In genomic region chr20:43682446-43682845, GRCh38 we compare ENCODE assay signal across 13 cellular contexts. TPM values are rescaled to one million over a fixed set of nuclear protein-coding genes. Genes with fewer than 3 reads are reported as not detected.
A peak's percentile ranks its signal among the peaks of the same experiment; 100 is the strongest.
DNase-seq lines count a peak whose midpoint lies in the region; ATAC-seq and TF ChIP-seq lines count a peak whose summit lies in the region.
"Had no signal": no experiment of that assay in that cellular context is flagged by ENCODE, and none has a peak within 500 bp of the region (broad histone marks: within the 10 kb centered on the region; RNA-seq: fewer than 3 reads in every experiment).

No MANE protein-coding gene starts in this region.

- ATAC-seq in GM18858 (IDR thresholded peaks at IDR 0.05; ENCODE audit: unreplicated experiment), result peak; percentile 6
- peak; percentile 33 for ATAC-seq in GM21737 (IDR thresholded peaks at IDR 0.05; ENCODE audit: unreplicated experiment)
- peak; percentile 10 for ATAC-seq in HG03175 (IDR thresholded peaks at IDR 0.05; ENCODE audit: unreplicated experiment)
- no peak for ATAC-seq in central memory CD8-positive, alpha-beta T cell (replicated peaks; ENCODE audit: extremely low read depth, poor library complexity, severe bottlenecking)

- no peak overlapping the region for H3K23ac ChIP-seq in trophoblast cell (ENCODE audit: low read length)

- H2BK12ac ChIP-seq in trophoblast cell (ENCODE audit: low read length), result no peak overlapping the region

- no peaks in the 10 kb centered on the region for H3K4me1 Mint-ChIP-seq in central memory CD8-positive, alpha-beta T cell
- no peaks in the 10 kb centered on the region for H3K4me1 Mint-ChIP-seq in osteocyte (ENCODE audit: unreplicated experiment)

- in situ Hi-C loops in HAP-1 (cut with MboI; ENCODE audit: low sequenced_read_pairs), result no loop called here

- TF ChIP-seq CTCF in osteocyte (IDR thresholded peaks at IDR 0.05), result no peak

- H4K91ac ChIP-seq in trophoblast cell (ENCODE audit: low read depth, low read length), result no peak overlapping the region

- H3K4ac ChIP-seq in trophoblast cell (ENCODE audit: low read depth, low read length), result no peak overlapping the region

- H3K4me2 ChIP-seq in trophoblast cell (ENCODE audit: low read length), result no peak overlapping the region

- no peaks in the 10 kb centered on the region for H3K9me3 Mint-ChIP-seq in central memory CD8-positive, alpha-beta T cell
- H3K9me3 Mint-ChIP-seq in osteocyte (ENCODE audit: unreplicated experiment), result no peaks in the 10 kb centered on the region

- no CpG with 5 or more reads among the region's 9 CpGs for WGBS in trophoblast cell (ENCODE audit: extremely low coverage, insufficient coverage, insufficient read length)

- no peak overlapping the region for H4K12ac ChIP-seq in trophoblast cell (ENCODE audit: low read depth, low read length)

- H3K9me3 ChIP-seq in trophoblast cell (ENCODE audit: insufficient read depth, low read depth, low read length) (no peaks in the 10 kb centered on the region), HAP-1 (no peaks in the 10 kb centered on the region)
- H3K9me3 ChIP-seq: uterus had no signal

- no peak overlapping the region for H4K8ac ChIP-seq in trophoblast cell (ENCODE audit: low read depth, low read length)

- no peak overlapping the region for H2BK120ac ChIP-seq in trophoblast cell (ENCODE audit: insufficient read depth, low read length, poor library complexity)

- no peak overlapping the region for H3K14ac ChIP-seq in trophoblast cell (ENCODE audit: low read length)

- no peaks in the 10 kb centered on the region for H3K36me3 Mint-ChIP-seq in central memory CD8-positive, alpha-beta T cell (ENCODE audit: insufficient read depth)
- H3K36me3 Mint-ChIP-seq in osteocyte (ENCODE audit: unreplicated experiment), result no peaks in the 10 kb centered on the region

- H3K79me2 ChIP-seq in trophoblast cell (ENCODE audit: control insufficient read depth, insufficient read depth, low read length, poor library complexity), result no peaks in the 10 kb centered on the region

- H3K27me3 ChIP-seq in trophoblast cell (ENCODE audit: insufficient read depth, low read length) (no peaks in the 10 kb centered on the region), HAP-1 (ENCODE audit: low read depth) (no peaks in the 10 kb centered on the region)
- H3K27me3 ChIP-seq: uterus had no signal

- H3K27me3 Mint-ChIP-seq in central memory CD8-positive, alpha-beta T cell, result no peaks in the 10 kb centered on the region
- no peaks in the 10 kb centered on the region for H3K27me3 Mint-ChIP-seq in osteocyte (ENCODE audit: unreplicated experiment)

- peak overlapping the region; percentile 54 for H3K27ac Mint-ChIP-seq in central memory CD8-positive, alpha-beta T cell (ENCODE audit: low read depth)
- H3K27ac Mint-ChIP-seq in osteocyte (ENCODE audit: unreplicated experiment), result no peak overlapping the region

- H3K4me3 Mint-ChIP-seq in central memory CD8-positive, alpha-beta T cell, result no peak overlapping the region
- no peak overlapping the region for H3K4me3 Mint-ChIP-seq in osteocyte (ENCODE audit: unreplicated experiment)

- H3K4me1 ChIP-seq in trophoblast cell (ENCODE audit: control insufficient read depth in 1 of 2, insufficient read depth in 2 of 2, low read length in 2 of 2), result no peaks in the 10 kb centered on the region
- no peaks in the 10 kb centered on the region for H3K4me1 ChIP-seq in HAP-1
- H3K4me1 ChIP-seq: uterus had no signal

- H3K18ac ChIP-seq in trophoblast cell (ENCODE audit: low read length), result no peak overlapping the region

- H3K36me3 ChIP-seq in trophoblast cell (ENCODE audit: control insufficient read depth in 1 of 2, insufficient read depth in 2 of 2, low read length in 2 of 2) (peaks cover 22 to 31% of the 10 kb centered on the region in 2 experiments), HAP-1 (replicated peaks) (peaks cover 75% of the 10 kb centered on the region)
- H3K36me3 ChIP-seq: uterus had no signal

- H2AFZ ChIP-seq in trophoblast cell (ENCODE audit: insufficient read depth, low read length, poor library complexity), result no peak overlapping the region

- H3K9ac ChIP-seq in trophoblast cell (ENCODE audit: low read length), result no peak overlapping the region

- no peaks in the 10 kb centered on the region for H3K79me1 ChIP-seq in trophoblast cell (ENCODE audit: low read length)

- DNase-seq in central memory CD8-positive, alpha-beta T cell (ENCODE audit: low spot score in 2 of 2), result no peak
- no peak for DNase-seq in trophoblast cell
- no peak for DNase-seq in activated T-cell treated with anti-CD3 and anti-CD28 coated beads, Interleukin-2, amount 50 U/mL, for 1 hour
- DNase-seq in osteocyte (ENCODE audit: extremely low spot score, unreplicated experiment), result no peak
- DNase-seq in HAP-1 (ENCODE audit: low spot score in 2 of 2), result no peak
- DNase-seq: NCI-H1105, right cardiac atrium, uterus had no signal

- no peak overlapping the region for H2BK5ac ChIP-seq in trophoblast cell (ENCODE audit: low read depth, low read length, poor library complexity)

- no peak overlapping the region for H2AK5ac ChIP-seq in trophoblast cell (ENCODE audit: low read length)

- no peak overlapping the region for H3K27ac ChIP-seq in trophoblast cell (ENCODE audit: low read depth, low read length)
- H3K27ac ChIP-seq: uterus had no signal

- no peak overlapping the region for H3K4me3 ChIP-seq in trophoblast cell (ENCODE audit: low read depth, low read length)
- H3K4me3 ChIP-seq in HAP-1, result no peak overlapping the region
- H3K4me3 ChIP-seq: uterus had no signal

RNA-seq across cellular contexts. Expression of gene MYBL2, which starts 15.5 kb away (rescaled TPM):
- 66.5 and 72.8 TPM in 2 replicates for polyA plus RNA-seq in trophoblast cell (2013)
- total RNA-seq in osteocyte, result 14.7 and 16.1 TPM in 2 replicates

RNA-seq across cellular contexts. Expression of gene GTSF1L, which starts 44.4 kb away (rescaled TPM):
- not detected in 2 replicates for polyA plus RNA-seq in trophoblast cell (2013)
- not detected in 2 replicates for total RNA-seq in osteocyte
- total RNA-seq: astrocyte, mucosa of gallbladder, right cardiac atrium, uterus had no signal
- polyA plus RNA-seq: right cardiac atrium had no signal
